Comparison of ENCODE assay signal across 8 cellular contexts in the genomic region with DNA sequence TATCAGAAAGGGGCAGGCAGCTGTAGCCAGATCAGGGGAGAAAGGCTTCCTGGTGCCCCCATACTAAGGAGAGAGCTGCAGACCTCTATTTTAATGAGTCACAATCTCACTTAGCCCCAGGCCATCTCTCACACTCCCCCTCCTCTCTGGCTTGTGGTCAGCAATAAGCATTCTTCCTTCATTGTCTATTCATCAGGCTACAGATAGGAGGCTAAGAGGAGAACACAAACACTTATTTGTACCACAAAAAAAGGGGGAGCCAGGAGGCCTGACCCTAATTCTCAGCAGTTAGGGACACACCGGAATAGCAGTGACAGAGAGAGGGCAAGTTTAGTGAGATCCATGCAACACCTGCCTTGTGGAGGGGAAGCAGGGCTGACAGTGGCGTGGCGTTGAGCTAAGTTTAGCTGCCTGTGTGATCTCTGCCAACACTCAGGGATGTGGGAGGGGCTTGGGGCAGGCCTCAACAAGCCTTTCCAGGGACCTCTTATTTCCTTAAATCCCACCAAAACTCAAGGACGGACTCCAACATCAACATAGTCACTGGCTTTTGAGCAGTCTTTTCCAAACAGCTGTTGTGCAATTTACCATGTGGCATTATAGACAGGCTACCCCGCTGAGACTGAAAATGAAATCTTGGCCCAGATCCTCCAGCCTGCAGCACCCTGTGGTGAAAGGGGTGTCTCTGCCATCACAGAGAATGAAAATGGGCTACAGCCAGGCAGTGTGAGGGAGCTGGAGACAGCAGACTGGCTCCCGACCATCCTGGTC.
DNase-seq lines count a peak whose midpoint lies in the region; ATAC-seq and TF ChIP-seq lines count a peak whose summit lies in the region.

No MANE protein-coding gene starts in this region.

- no peaks in the 10 kb centered on the region for H3K9me3 Mint-ChIP-seq in nephron

- no peak for TF ChIP-seq CTCF in nephron (IDR thresholded peaks at IDR 0.05; ENCODE audit: unreplicated experiment in 3 of 3)

- peaks cover 9% of the 10 kb centered on the region for H3K27me3 Mint-ChIP-seq in nephron (ENCODE audit: low read depth)

- peak overlapping the region in 2 of 3 experiments; percentile 6 to 64 for H3K27ac Mint-ChIP-seq in nephron

- H3K4me3 Mint-ChIP-seq in nephron = no peak overlapping the region

- H3K4me1 Mint-ChIP-seq in nephron = peaks cover 26% of the 10 kb centered on the region

- peak; percentile 89 for DNase-seq in EH (ENCODE audit: low read depth)
- DNase-seq in NCI-H2196 treated with DMSO at 0.1 percent for 48 hours (lab: John Stamatoyannopoulos, UW; ENCODE audit: unreplicated experiment) = peak; percentile 78
- DNase-seq in cerebellum (ENCODE audit: low spot score) = peak; percentile 68
- DNase-seq in activated CD8-positive, alpha-beta memory T cell treated with anti-CD3 and anti-CD28 coated beads, Interleukin-2, amount 50 U/mL, for 48 hours = no peak
- no peak for DNase-seq in Kasumi-1 (lab: John Stamatoyannopoulos, UW)
- no peak for DNase-seq in NOMO-1 (lab: John Stamatoyannopoulos, UW; ENCODE audit: unreplicated experiment in 2 of 2)

- no peaks in the 10 kb centered on the region for H3K36me3 Mint-ChIP-seq in nephron (ENCODE audit: low read depth)

- ATAC-seq in HG02885 (IDR thresholded peaks at IDR 0.05; ENCODE audit: poor library complexity, unreplicated experiment) = no peak

Comparison
In these comparisons a context has a peak if more than half of its experiments do, and no peak if none do; other contexts are left out.
1. DNase-seq: peak in EH (single experiment), NCI-H2196 treated with DMSO at 0.1 percent for 48 hours (single experiment) and cerebellum (single experiment); none in activated CD8-positive, alpha-beta memory T cell treated with anti-CD3 and anti-CD28 coated beads, Interleukin-2, amount 50 U/mL, for 48 hours (single experiment), Kasumi-1 (0 of 2) and NOMO-1 (0 of 2).